ENCODE assay signal across 11 cellular contexts in the genomic region with DNA sequence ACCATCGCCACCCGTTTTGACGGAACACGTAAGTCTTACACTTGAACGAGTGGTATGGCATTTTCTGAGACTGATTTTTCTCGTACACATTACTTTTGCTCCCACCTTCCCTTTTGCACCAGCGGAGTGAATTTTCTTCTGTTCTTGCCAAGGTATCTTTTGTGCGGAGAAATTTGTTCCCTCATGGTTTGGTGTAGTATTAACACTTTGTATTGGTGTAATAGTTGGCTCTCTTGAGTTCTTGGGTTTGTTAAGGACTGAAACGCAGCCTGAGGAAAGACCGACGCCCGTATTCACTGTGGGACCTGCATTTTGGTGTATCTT. TPM values are rescaled to one million over a fixed set of nuclear protein-coding genes. Genes with fewer than 3 reads are reported as not detected.
DNase-seq lines count a peak whose midpoint lies in the region; ATAC-seq and TF ChIP-seq lines count a peak whose summit lies in the region.
"Had no signal": no experiment of that assay in that cellular context is flagged by ENCODE, and none has a peak within 500 bp of the region (broad histone marks: within the 10 kb centered on the region; RNA-seq: fewer than 3 reads in every experiment).

No MANE protein-coding gene starts in this region.

- peak overlapping the region; percentile 88; the same call in 1 of the 2 replicates for H3K4me3 ChIP-seq in BLaER1
- H3K4me3 ChIP-seq in HUES64 (ENCODE audit: low read length): peak overlapping the region; percentile 90
- H3K4me3 ChIP-seq in colonic mucosa: peak overlapping the region; percentile 59
- H3K4me3 ChIP-seq in neural cell (ENCODE audit: low read length): peak overlapping the region; percentile 82

- H3K36me3 ChIP-seq in BLaER1 (no peaks in the 10 kb centered on the region), HUES64 (ENCODE audit: insufficient read depth, low read length) (no peaks in the 10 kb centered on the region), colonic mucosa (no peaks in the 10 kb centered on the region), neural cell (ENCODE audit: insufficient read depth, low read length) (no peaks in the 10 kb centered on the region)
- H3K36me3 ChIP-seq: right atrium auricular region had no signal

- H4K20me1 ChIP-seq in BLaER1 (no peaks in the 10 kb centered on the region), neural cell (ENCODE audit: insufficient read depth) (no peaks in the 10 kb centered on the region)

- no peak for TF ChIP-seq RAD21 in neural cell (conservative IDR thresholded peaks at IDR 0.05)

- DNase-seq in colonic mucosa (no peak), germinal center (ENCODE audit: low spot score) (no peak), left colon (no peak), 8988T (no peak), NCI-H1694 (lab: John Stamatoyannopoulos, UW) (no peak)

- H3F3A ChIP-seq in neural cell (ENCODE audit: insufficient read depth, low read length, poor library complexity, severe bottlenecking): no peaks in the 10 kb centered on the region

- TF ChIP-seq EP300 in neural cell (conservative IDR thresholded peaks at IDR 0.05; ENCODE audit: poor library complexity, severe bottlenecking): no peak

- H2AFZ ChIP-seq in neural cell (ENCODE audit: low read depth, low read length): peak overlapping the region; percentile 77

- H3K4me2 ChIP-seq in BLaER1 (peak overlapping the region; percentile 100), neural cell (ENCODE audit: low read length) (peak overlapping the region; percentile 69)

- 0 out of 2 replicates have a peak, but pooled peaks cover 5% of the 10 kb centered on the region for H3K9me3 ChIP-seq in BLaER1
- H3K9me3 ChIP-seq in HUES64 (ENCODE audit: insufficient read depth, low read depth, low read length): no peaks in the 10 kb centered on the region
- no peaks in the 10 kb centered on the region for H3K9me3 ChIP-seq in colonic mucosa
- H3K9me3 ChIP-seq in neural cell (ENCODE audit: low read length): no peaks in the 10 kb centered on the region
- H3K9me3 ChIP-seq: right atrium auricular region had no signal

- H3K27me3 ChIP-seq in BLaER1 (peaks cover 20% of the 10 kb centered on the region), HUES64 (ENCODE audit: insufficient read depth, low read length) (peaks cover 13% of the 10 kb centered on the region), colonic mucosa (no peaks in the 10 kb centered on the region), neural cell (ENCODE audit: insufficient read depth, low read depth, low read length) (no peaks in the 10 kb centered on the region)

- no peaks in the 10 kb centered on the region for H3K9me2 ChIP-seq in neural cell (ENCODE audit: insufficient read depth, low read length)

- H3K9ac ChIP-seq in BLaER1 (no peak overlapping the region), HUES64 (ENCODE audit: low read depth, low read length) (no peak overlapping the region), colonic mucosa (ENCODE audit: low read depth in 2 of 2, low read length in 2 of 2) (no peak overlapping the region), neural cell (ENCODE audit: low read length) (peak overlapping the region; percentile 74)

- TF ChIP-seq CTCF in colonic mucosa (IDR thresholded peaks at IDR 0.05) (no peak), neural cell (IDR thresholded peaks at IDR 0.05; ENCODE audit: poor library complexity, severe bottlenecking) (no peak)

- H3K27ac ChIP-seq in BLaER1 (no peak overlapping the region), HUES64 (ENCODE audit: low read depth, low read length) (no peak overlapping the region), colonic mucosa (no peak overlapping the region), neural cell (ENCODE audit: low read length) (peak overlapping the region; percentile 38)
- H3K27ac ChIP-seq: right atrium auricular region had no signal

- no peak for ATAC-seq in left colon

- H3K4me1 ChIP-seq in BLaER1 (peaks cover 6% of the 10 kb centered on the region; the same call in 1 of the 2 replicates), HUES64 (ENCODE audit: insufficient read depth, low read length) (peaks cover 4% of the 10 kb centered on the region; the same call in 1 of the 2 replicates), colonic mucosa (no peaks in the 10 kb centered on the region)

- intact Hi-C loops in colonic mucosa (cut with DNase I) (no loop called here), left colon (cut with DNase I, micrococcal nuclease) (no loop called here)

- H3K79me2 ChIP-seq in neural cell (replicated peaks; ENCODE audit: insufficient read depth, low read length): peaks cover 27% of the 10 kb centered on the region

- 1% methylated on average over 12 of the region's 12 CpGs for WGBS in HUES64

TF ChIP-seq in neural cell, 6 proteins besides CTCF, POLR2A, EP300 and RAD21:
- TF ChIP-seq MXI1 (conservative IDR thresholded peaks at IDR 0.05; ENCODE audit: poor library complexity, severe bottlenecking): peak; percentile 46
- TF ChIP-seq, protein P1, sequence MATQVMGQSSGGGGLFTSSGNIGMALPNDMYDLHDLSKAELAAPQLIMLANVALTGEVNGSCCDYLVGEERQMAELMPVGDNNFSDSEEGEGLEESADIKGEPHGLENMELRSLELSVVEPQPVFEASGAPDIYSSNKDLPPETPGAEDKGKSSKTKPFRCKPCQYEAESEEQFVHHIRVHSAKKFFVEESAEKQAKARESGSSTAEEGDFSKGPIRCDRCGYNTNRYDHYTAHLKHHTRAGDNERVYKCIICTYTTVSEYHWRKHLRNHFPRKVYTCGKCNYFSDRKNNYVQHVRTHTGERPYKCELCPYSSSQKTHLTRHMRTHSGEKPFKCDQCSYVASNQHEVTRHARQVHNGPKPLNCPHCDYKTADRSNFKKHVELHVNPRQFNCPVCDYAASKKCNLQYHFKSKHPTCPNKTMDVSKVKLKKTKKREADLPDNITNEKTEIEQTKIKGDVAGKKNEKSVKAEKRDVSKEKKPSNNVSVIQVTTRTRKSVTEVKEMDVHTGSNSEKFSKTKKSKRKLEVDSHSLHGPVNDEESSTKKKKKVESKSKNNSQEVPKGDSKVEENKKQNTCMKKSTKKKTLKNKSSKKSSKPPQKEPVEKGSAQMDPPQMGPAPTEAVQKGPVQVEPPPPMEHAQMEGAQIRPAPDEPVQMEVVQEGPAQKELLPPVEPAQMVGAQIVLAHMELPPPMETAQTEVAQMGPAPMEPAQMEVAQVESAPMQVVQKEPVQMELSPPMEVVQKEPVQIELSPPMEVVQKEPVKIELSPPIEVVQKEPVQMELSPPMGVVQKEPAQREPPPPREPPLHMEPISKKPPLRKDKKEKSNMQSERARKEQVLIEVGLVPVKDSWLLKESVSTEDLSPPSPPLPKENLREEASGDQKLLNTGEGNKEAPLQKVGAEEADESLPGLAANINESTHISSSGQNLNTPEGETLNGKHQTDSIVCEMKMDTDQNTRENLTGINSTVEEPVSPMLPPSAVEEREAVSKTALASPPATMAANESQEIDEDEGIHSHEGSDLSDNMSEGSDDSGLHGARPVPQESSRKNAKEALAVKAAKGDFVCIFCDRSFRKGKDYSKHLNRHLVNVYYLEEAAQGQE (IDR thresholded peaks at IDR 0.05; ENCODE audit: borderline replicate concordance): no peak
- peak; percentile 11 for TF ChIP-seq POLR2AphosphoS5 (IDR thresholded peaks at IDR 0.05)

RNA-seq across cellular contexts. Expression of a gene that starts 0.4 kb away (rescaled TPM):
- 1.5 TPM for polyA plus RNA-seq in HUES64 (2013, experiment 1 of 2)
- 1.8 TPM for polyA plus RNA-seq in HUES64 (2013, experiment 2 of 2)
- total RNA-seq in colonic mucosa (under 1 TPM; 0.77 TPM), left colon (under 1 TPM; 0.92 TPM)
- 28.9 and 31.7 TPM in 2 replicates for polyA plus RNA-seq in neural cell
- polyA minus RNA-seq in neural cell: 29.2 and 34.7 TPM in 2 replicates
- total RNA-seq: G401 had no signal
- polyA plus RNA-seq: fibroblast of lung had no signal
